ENCODE assay signal across 18 cellular contexts in genomic region chr15:81776961-81777360, GRCh38.
DNase-seq lines count a peak whose midpoint lies in the region; ATAC-seq and TF ChIP-seq lines count a peak whose summit lies in the region.
"Had no signal": no experiment of that assay in that cellular context is flagged by ENCODE, and none has a peak within 500 bp of the region (broad histone marks: within the 10 kb centered on the region; RNA-seq: fewer than 3 reads in every experiment).

No MANE protein-coding gene starts in this region.

- no peak for ATAC-seq in activated naive CD8-positive, alpha-beta T cell treated with anti-CD3 and anti-CD28 coated beads, Interleukin-2, amount 50 U/mL, for 24 hours
- ATAC-seq: GM12878 had no signal

- TF ChIP-seq EP300 in esophagus muscularis mucosa (IDR thresholded peaks at IDR 0.05), result no peak

- H3K4me1 ChIP-seq in esophagus muscularis mucosa, result no peaks in the 10 kb centered on the region

- no peaks in the 10 kb centered on the region for H3K36me3 Mint-ChIP-seq in activated naive CD8-positive, alpha-beta T cell treated with anti-CD3 and anti-CD28 coated beads for 36 hours
- no peaks in the 10 kb centered on the region for H3K36me3 Mint-ChIP-seq in activated naive CD8-positive, alpha-beta T cell treated with anti-CD3 and anti-CD28 coated beads, Interleukin-2, amount 50 U/mL, for 24 hours (ENCODE audit: low read depth)
- no peaks in the 10 kb centered on the region for H3K36me3 Mint-ChIP-seq in osteocyte (ENCODE audit: unreplicated experiment)
- H3K36me3 Mint-ChIP-seq: CD4-positive, alpha-beta memory T cell had no signal

- peaks cover 6% of the 10 kb centered on the region for H3K27me3 Mint-ChIP-seq in activated naive CD8-positive, alpha-beta T cell treated with anti-CD3 and anti-CD28 coated beads for 36 hours
- H3K27me3 Mint-ChIP-seq in activated naive CD8-positive, alpha-beta T cell treated with anti-CD3 and anti-CD28 coated beads, Interleukin-2, amount 50 U/mL, for 24 hours, result no peaks in the 10 kb centered on the region
- H3K27me3 Mint-ChIP-seq in osteocyte (ENCODE audit: unreplicated experiment), result no peaks in the 10 kb centered on the region

- TF ChIP-seq POLR2A in esophagus muscularis mucosa (IDR thresholded peaks at IDR 0.05; ENCODE audit: low read depth), result no peak

- H3K9me3 ChIP-seq in esophagus muscularis mucosa, result no peaks in the 10 kb centered on the region

- TF ChIP-seq CTCF in esophagus muscularis mucosa (IDR thresholded peaks at IDR 0.05) (no peak), osteocyte (IDR thresholded peaks at IDR 0.05) (no peak)

- no peak overlapping the region for H3K4me3 Mint-ChIP-seq in activated naive CD8-positive, alpha-beta T cell treated with anti-CD3 and anti-CD28 coated beads for 36 hours
- no peak overlapping the region for H3K4me3 Mint-ChIP-seq in activated naive CD8-positive, alpha-beta T cell treated with anti-CD3 and anti-CD28 coated beads, Interleukin-2, amount 50 U/mL, for 24 hours
- H3K4me3 Mint-ChIP-seq in osteocyte (ENCODE audit: unreplicated experiment), result no peak overlapping the region
- H3K4me3 Mint-ChIP-seq: CD4-positive, alpha-beta memory T cell had no signal

- H3K27ac ChIP-seq in esophagus muscularis mucosa (replicated peaks in 1 of 4), result no peak overlapping the region
- H3K27ac ChIP-seq: GM23248 had no signal

- H3K4me1 Mint-ChIP-seq in activated naive CD8-positive, alpha-beta T cell treated with anti-CD3 and anti-CD28 coated beads for 36 hours, result peaks cover 3% of the 10 kb centered on the region
- H3K4me1 Mint-ChIP-seq in activated naive CD8-positive, alpha-beta T cell treated with anti-CD3 and anti-CD28 coated beads, Interleukin-2, amount 50 U/mL, for 24 hours, result no peaks in the 10 kb centered on the region
- no peaks in the 10 kb centered on the region for H3K4me1 Mint-ChIP-seq in osteocyte (ENCODE audit: unreplicated experiment)

- H3K36me3 ChIP-seq in esophagus muscularis mucosa, result no peaks in the 10 kb centered on the region

- H3K27ac Mint-ChIP-seq in activated naive CD8-positive, alpha-beta T cell treated with anti-CD3 and anti-CD28 coated beads for 36 hours, result peak overlapping the region; percentile 5
- H3K27ac Mint-ChIP-seq in activated naive CD8-positive, alpha-beta T cell treated with anti-CD3 and anti-CD28 coated beads, Interleukin-2, amount 50 U/mL, for 24 hours, result no peak overlapping the region
- no peak overlapping the region for H3K27ac Mint-ChIP-seq in osteocyte (ENCODE audit: unreplicated experiment)
- H3K27ac Mint-ChIP-seq: CD4-positive, alpha-beta memory T cell had no signal

- intact Hi-C loops in esophagus muscularis mucosa (cut with DNase I), result no loop called here

- H3K4me3 ChIP-seq in esophagus muscularis mucosa, result no peak overlapping the region
- H3K4me3 ChIP-seq: GM12878, GM23248 had no signal

- no peak for DNase-seq in activated naive CD8-positive, alpha-beta T cell treated with anti-CD3 and anti-CD28 coated beads for 36 hours
- no peak for DNase-seq in activated naive CD8-positive, alpha-beta T cell treated with anti-CD3 and anti-CD28 coated beads, Interleukin-2, amount 50 U/mL, for 24 hours
- peak; percentile 53 for DNase-seq in esophagus muscularis mucosa (ENCODE audit: extremely low spot score)
- peak; percentile 46 for DNase-seq in osteocyte (ENCODE audit: extremely low spot score, unreplicated experiment)
- no peak for DNase-seq in activated naive CD4-positive, alpha-beta T cell treated with Interleukin-2 at 50 U/mL for 16 hours
- no peak for DNase-seq in stimulated activated CD4-positive, alpha-beta T cell treated with anti-CD3 and anti-CD28 coated beads, Interleukin-4, amount 100 ng/mL, for 24 hours
- DNase-seq in NCI-H2029 (lab: John Stamatoyannopoulos, UW), result no peak
- DNase-seq: C1 segment of cervical spinal cord; Calu3; CD4-positive, alpha-beta memory T cell; COR-L47; DMS79; EL; GDM1; GM23248; H7; HCEC 1CT had no signal

- no peaks in the 10 kb centered on the region for H3K27me3 ChIP-seq in esophagus muscularis mucosa

- no peaks in the 10 kb centered on the region for H3K9me3 Mint-ChIP-seq in activated naive CD8-positive, alpha-beta T cell treated with anti-CD3 and anti-CD28 coated beads for 36 hours
- H3K9me3 Mint-ChIP-seq in activated naive CD8-positive, alpha-beta T cell treated with anti-CD3 and anti-CD28 coated beads, Interleukin-2, amount 50 U/mL, for 24 hours, result no peaks in the 10 kb centered on the region
- H3K9me3 Mint-ChIP-seq in osteocyte (ENCODE audit: unreplicated experiment), result no peaks in the 10 kb centered on the region

- 76% methylated on average over 8 of the region's 8 CpGs for WGBS in esophagus muscularis mucosa

Comparison
In these comparisons a context has a peak if more than half of its experiments do, and no peak if none do; other contexts are left out.
1. DNase-seq: peak in esophagus muscularis mucosa (single experiment) and osteocyte (single experiment); none in activated naive CD8-positive, alpha-beta T cell treated with anti-CD3 and anti-CD28 coated beads for 36 hours (single experiment), activated naive CD8-positive, alpha-beta T cell treated with anti-CD3 and anti-CD28 coated beads, Interleukin-2, amount 50 U/mL, for 24 hours (single experiment), activated naive CD4-positive, alpha-beta T cell treated with Interleukin-2 at 50 U/mL for 16 hours (single experiment), stimulated activated CD4-positive, alpha-beta T cell treated with anti-CD3 and anti-CD28 coated beads, Interleukin-4, amount 100 ng/mL, for 24 hours (single experiment) and NCI-H2029 (single experiment).